In the genomic region with DNA sequence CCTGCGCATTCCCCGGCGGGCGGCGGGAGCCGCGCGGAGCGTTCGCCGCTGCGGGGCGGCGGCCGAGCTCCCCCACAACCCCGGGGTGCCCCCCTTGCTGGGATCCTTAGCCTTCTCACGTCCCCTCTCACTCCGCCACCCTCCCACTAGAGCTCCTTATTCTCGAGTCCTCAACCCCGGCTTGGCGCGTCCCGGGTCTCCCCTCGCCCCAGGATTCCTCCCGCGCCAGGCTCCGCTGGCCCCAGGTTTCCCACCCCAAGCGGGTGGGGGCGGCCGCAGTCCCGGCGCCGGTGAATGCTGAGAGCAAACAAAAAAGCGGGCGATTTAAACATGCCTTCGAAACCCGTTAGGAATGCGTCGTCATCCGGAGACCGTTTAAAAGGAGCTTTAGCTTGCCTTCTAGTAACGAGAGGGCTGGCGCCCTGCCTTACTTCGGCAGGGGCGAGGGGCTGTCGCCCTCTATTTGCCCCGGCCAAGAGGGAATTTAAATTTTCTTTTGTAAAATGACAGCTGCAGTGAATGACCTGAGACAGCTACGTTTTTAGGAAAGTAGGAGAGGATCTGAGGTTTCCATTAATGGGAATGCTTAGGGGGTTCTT, we compare ENCODE assay signal across 1 cellular context.
TF ChIP-seq lines count a peak whose summit lies in the region.

No MANE protein-coding gene starts in this region.

TF ChIP-seq in GM23338, 12 proteins besides CTCF, POLR2A, EP300 and RAD21 (continued from another document):
- TF ChIP-seq, protein P1, sequence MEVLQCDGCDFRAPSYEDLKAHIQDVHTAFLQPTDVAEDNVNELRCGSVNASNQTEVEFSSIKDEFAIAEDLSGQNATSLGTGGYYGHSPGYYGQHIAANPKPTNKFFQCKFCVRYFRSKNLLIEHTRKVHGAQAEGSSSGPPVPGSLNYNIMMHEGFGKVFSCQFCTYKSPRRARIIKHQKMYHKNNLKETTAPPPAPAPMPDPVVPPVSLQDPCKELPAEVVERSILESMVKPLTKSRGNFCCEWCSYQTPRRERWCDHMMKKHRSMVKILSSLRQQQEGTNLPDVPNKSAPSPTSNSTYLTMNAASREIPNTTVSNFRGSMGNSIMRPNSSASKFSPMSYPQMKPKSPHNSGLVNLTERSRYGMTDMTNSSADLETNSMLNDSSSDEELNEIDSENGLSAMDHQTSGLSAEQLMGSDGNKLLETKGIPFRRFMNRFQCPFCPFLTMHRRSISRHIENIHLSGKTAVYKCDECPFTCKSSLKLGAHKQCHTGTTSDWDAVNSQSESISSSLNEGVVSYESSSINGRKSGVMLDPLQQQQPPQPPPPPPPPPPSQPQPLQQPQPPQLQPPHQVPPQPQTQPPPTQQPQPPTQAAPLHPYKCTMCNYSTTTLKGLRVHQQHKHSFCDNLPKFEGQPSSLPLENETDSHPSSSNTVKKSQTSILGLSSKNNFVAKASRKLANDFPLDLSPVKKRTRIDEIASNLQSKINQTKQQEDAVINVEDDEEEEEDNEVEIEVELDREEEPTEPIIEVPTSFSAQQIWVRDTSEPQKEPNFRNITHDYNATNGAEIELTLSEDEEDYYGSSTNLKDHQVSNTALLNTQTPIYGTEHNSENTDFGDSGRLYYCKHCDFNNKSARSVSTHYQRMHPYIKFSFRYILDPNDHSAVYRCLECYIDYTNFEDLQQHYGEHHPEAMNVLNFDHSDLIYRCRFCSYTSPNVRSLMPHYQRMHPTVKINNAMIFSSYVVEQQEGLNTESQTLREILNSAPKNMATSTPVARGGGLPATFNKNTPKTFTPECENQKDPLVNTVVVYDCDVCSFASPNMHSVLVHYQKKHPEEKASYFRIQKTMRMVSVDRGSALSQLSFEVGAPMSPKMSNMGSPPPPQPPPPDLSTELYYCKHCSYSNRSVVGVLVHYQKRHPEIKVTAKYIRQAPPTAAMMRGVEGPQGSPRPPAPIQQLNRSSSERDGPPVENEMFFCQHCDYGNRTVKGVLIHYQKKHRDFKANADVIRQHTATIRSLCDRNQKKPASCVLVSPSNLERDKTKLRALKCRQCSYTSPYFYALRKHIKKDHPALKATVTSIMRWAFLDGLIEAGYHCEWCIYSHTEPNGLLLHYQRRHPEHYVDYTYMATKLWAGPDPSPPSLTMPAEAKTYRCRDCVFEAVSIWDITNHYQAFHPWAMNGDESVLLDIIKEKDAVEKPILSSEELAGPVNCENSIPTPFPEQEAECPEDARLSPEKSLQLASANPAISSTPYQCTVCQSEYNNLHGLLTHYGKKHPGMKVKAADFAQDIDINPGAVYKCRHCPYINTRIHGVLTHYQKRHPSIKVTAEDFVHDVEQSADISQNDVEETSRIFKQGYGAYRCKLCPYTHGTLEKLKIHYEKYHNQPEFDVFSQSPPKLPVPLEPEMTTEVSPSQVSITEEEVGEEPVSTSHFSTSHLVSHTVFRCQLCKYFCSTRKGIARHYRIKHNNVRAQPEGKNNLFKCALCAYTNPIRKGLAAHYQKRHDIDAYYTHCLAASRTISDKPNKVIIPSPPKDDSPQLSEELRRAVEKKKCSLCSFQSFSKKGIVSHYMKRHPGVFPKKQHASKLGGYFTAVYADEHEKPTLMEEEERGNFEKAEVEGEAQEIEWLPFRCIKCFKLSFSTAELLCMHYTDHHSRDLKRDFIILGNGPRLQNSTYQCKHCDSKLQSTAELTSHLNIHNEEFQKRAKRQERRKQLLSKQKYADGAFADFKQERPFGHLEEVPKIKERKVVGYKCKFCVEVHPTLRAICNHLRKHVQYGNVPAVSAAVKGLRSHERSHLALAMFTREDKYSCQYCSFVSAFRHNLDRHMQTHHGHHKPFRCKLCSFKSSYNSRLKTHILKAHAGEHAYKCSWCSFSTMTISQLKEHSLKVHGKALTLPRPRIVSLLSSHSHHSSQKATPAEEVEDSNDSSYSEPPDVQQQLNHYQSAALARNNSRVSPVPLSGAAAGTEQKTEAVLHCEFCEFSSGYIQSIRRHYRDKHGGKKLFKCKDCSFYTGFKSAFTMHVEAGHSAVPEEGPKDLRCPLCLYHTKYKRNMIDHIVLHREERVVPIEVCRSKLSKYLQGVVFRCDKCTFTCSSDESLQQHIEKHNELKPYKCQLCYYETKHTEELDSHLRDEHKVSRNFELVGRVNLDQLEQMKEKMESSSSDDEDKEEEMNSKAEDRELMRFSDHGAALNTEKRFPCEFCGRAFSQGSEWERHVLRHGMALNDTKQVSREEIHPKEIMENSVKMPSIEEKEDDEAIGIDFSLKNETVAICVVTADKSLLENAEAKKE (CRISPR knock-in tag; IDR thresholded peaks at IDR 0.05): no peak
- no peak for TF ChIP-seq ZNF114 (CRISPR knock-in tag; IDR thresholded peaks at IDR 0.05)
- TF ChIP-seq CREB1 (CRISPR knock-in tag; IDR thresholded peaks at IDR 0.05; ENCODE audit: low read depth): peak; percentile 56; the same call in 1 of the 2 replicates
- TF ChIP-seq EZH2 (IDR thresholded peaks at IDR 0.05; ENCODE audit: low read depth, unreplicated experiment): no peak
- TF ChIP-seq, protein P2, sequence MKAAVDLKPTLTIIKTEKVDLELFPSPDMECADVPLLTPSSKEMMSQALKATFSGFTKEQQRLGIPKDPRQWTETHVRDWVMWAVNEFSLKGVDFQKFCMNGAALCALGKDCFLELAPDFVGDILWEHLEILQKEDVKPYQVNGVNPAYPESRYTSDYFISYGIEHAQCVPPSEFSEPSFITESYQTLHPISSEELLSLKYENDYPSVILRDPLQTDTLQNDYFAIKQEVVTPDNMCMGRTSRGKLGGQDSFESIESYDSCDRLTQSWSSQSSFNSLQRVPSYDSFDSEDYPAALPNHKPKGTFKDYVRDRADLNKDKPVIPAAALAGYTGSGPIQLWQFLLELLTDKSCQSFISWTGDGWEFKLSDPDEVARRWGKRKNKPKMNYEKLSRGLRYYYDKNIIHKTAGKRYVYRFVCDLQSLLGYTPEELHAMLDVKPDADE (IDR thresholded peaks at IDR 0.05): no peak
- no peak for TF ChIP-seq NANOG (IDR thresholded peaks at IDR 0.05; ENCODE audit: borderline replicate concordance)
